ENCODE assay signal across 19 cellular contexts in the genomic region with DNA sequence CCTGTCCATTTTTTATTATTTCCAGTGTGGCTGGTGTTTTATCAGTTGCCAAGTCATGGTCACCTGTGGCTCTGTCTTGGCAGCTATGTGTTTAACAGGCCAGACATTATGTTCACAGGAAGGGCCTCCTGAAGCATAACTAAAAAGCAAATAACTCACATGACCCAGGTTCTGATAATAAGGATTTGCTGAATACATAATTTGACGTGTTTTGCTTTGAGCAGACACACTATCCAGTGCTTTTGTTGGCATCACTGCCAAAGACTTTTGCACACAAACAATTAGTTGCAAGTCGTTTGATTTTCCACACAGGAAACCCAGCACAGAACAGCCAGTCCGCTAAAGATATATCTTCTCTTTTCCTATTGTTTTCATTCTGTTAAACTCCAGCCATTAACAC.
A peak's percentile ranks its signal among the peaks of the same experiment; 100 is the strongest.
DNase-seq lines count a peak whose midpoint lies in the region; ATAC-seq and TF ChIP-seq lines count a peak whose summit lies in the region.
"Had no signal": no experiment of that assay in that cellular context is flagged by ENCODE, and none has a peak within 500 bp of the region (broad histone marks: within the 10 kb centered on the region; RNA-seq: fewer than 3 reads in every experiment).

No MANE protein-coding gene starts in this region.

- no peaks in the 10 kb centered on the region for H3K4me1 ChIP-seq in fibroblast of lung (ENCODE audit: control insufficient read depth, extremely low read depth, insufficient read depth, low read length)
- no peaks in the 10 kb centered on the region for H3K4me1 ChIP-seq in colonic mucosa
- H3K4me1 ChIP-seq: Peyer's patch, transverse colon had no signal

- no peak for ATAC-seq in GM21390 (IDR thresholded peaks at IDR 0.05; ENCODE audit: unreplicated experiment)
- ATAC-seq: stimulated activated naive B cell treated with anti-CD40 and anti-IgM and Interleukin-4, amounts not matched to agents 10 μg/mL and 1 μg/mL and 100 μg/mL, for 72 hours had no signal

- H3K79me2 ChIP-seq in fibroblast of lung (ENCODE audit: control insufficient read depth, insufficient read depth, low read length), result no peaks in the 10 kb centered on the region

- no peak overlapping the region for H3K9ac ChIP-seq in fibroblast of lung (ENCODE audit: insufficient read depth, low read length)
- H3K9ac ChIP-seq in colonic mucosa (ENCODE audit: low read depth in 2 of 2, low read length in 2 of 2), result no peak overlapping the region

- no peaks in the 10 kb centered on the region for H3K27me3 ChIP-seq in fibroblast of lung (ENCODE audit: control insufficient read depth, insufficient read depth, low read length)
- no peaks in the 10 kb centered on the region for H3K27me3 ChIP-seq in colonic mucosa
- H3K27me3 ChIP-seq: ovary, Peyer's patch, transverse colon had no signal

- DNase-seq in NCI-H1092 (lab: John Stamatoyannopoulos, UW), result peak; percentile 8
- peak; percentile 82 for DNase-seq in NCI-H69 (lab: John Stamatoyannopoulos, UW)
- DNase-seq in fibroblast of lung (ENCODE audit: low read depth in 2 of 2), result peak; percentile 4 to 15
- peak; percentile 94 for DNase-seq in pulmonary artery endothelial cell (ENCODE audit: low read depth, low spot score)
- DNase-seq in NCI-H2196 (lab: John Stamatoyannopoulos, UW; ENCODE audit: unreplicated experiment), result no peak
- DNase-seq in colonic mucosa, result no peak
- DNase-seq: activated CD4-positive, alpha-beta T cell treated with anti-CD3 and anti-CD28 coated beads, Interleukin-2, amount 50 U/mL, for 48 hours; activated naive CD8-positive, alpha-beta T cell treated with anti-CD3 and anti-CD28 coated beads, Interleukin-2, amount 10 ng/mL, durations not matched to agents 7 days and 5 days; activated T-cell treated with anti-CD3 and anti-CD28 coated beads, Interleukin-2, amount 50 U/mL, for 24 hours; central memory CD4-positive, alpha-beta T cell; effector memory CD4-positive, alpha-beta T cell; NCI-H2029; ovary; Peyer's patch; stimulated activated CD4-positive, alpha-beta T cell treated with anti-CD3 and anti-CD28 coated beads, Interleukin-12 subunit alpha, Interleukin-12 subunit beta, amount 100 ng/mL, for 4 hours; stimulated activated naive B cell treated with anti-CD40 and anti-IgM and Interleukin-4, amounts not matched to agents 10 μg/mL and 1 μg/mL and 100 μg/mL, for 72 hours; SW 1271; transverse colon had no signal

- no peaks in the 10 kb centered on the region for H3K36me3 ChIP-seq in fibroblast of lung (ENCODE audit: control insufficient read depth, insufficient read depth, low read length)
- H3K36me3 ChIP-seq in colonic mucosa, result no peaks in the 10 kb centered on the region
- H3K36me3 ChIP-seq: ovary, Peyer's patch, transverse colon had no signal

- H3K27ac ChIP-seq in fibroblast of lung (ENCODE audit: insufficient read depth, low read length), result no peak overlapping the region
- H3K27ac ChIP-seq in colonic mucosa, result no peak overlapping the region
- H3K27ac ChIP-seq: ovary, Peyer's patch, transverse colon had no signal

- H3K4me2 ChIP-seq in fibroblast of lung (ENCODE audit: extremely low read depth, insufficient read depth, low read length), result no peak overlapping the region

- no peaks in the 10 kb centered on the region for H4K20me1 ChIP-seq in fibroblast of lung (ENCODE audit: control insufficient read depth, extremely low read depth, insufficient read depth, low read length)

- no peak overlapping the region for H2AFZ ChIP-seq in fibroblast of lung (ENCODE audit: low read length)

- TF ChIP-seq CTCF in fibroblast of lung (conservative IDR thresholded peaks at IDR 0.05 in 1 of 2, IDR thresholded peaks at IDR 0.05 in 1 of 2; ENCODE audit: low read depth in 1 of 2, low read length in 2 of 2), result no peak
- no peak for TF ChIP-seq CTCF in colonic mucosa (IDR thresholded peaks at IDR 0.05)

- H3K9me3 ChIP-seq in fibroblast of lung (ENCODE audit: control insufficient read depth, insufficient read depth, low read depth, low read length), result no peaks in the 10 kb centered on the region
- no peaks in the 10 kb centered on the region for H3K9me3 ChIP-seq in colonic mucosa
- H3K9me3 ChIP-seq: ovary, Peyer's patch, transverse colon had no signal

- intact Hi-C loops in colonic mucosa (cut with DNase I), result no loop called here

- H3K4me3 ChIP-seq in fibroblast of lung (replicated peaks in 1 of 4; ENCODE audit: control extremely low read depth in 1 of 4, insufficient read depth in 1 of 4, low read depth in 3 of 4, low read length in 4 of 4), result no peak overlapping the region
- no peak overlapping the region for H3K4me3 ChIP-seq in colonic mucosa
- H3K4me3 ChIP-seq: ovary, Peyer's patch, transverse colon had no signal

Comparison
In these comparisons a context has a peak if more than half of its experiments do, and no peak if none do; other contexts are left out.
1. DNase-seq: peak in NCI-H1092 (single experiment), NCI-H69 (single experiment), fibroblast of lung (2 of 2) and pulmonary artery endothelial cell (single experiment); none in NCI-H2196 (single experiment) and colonic mucosa (single experiment).